In genomic region chr13:38419312-38419873, GRCh38 we compare ENCODE assay signal across 20 cellular contexts.
DNase-seq lines count a peak whose midpoint lies in the region; ATAC-seq and TF ChIP-seq lines count a peak whose summit lies in the region.
"Had no signal": no experiment of that assay in that cellular context is flagged by ENCODE, and none has a peak within 500 bp of the region (broad histone marks: within the 10 kb centered on the region; RNA-seq: fewer than 3 reads in every experiment).

No MANE protein-coding gene starts in this region.

- H3K9me2 ChIP-seq in PC-9 (ENCODE audit: insufficient read depth) = no peaks in the 10 kb centered on the region; the same call in 1 of the 2 replicates
- H3K9me2 ChIP-seq: SK-N-SH had no signal

- H2AFZ ChIP-seq in PC-9 = peak overlapping the region; percentile 52; the same call in 1 of the 2 replicates
- H2AFZ ChIP-seq: GM23248 had no signal

- no peaks in the 10 kb centered on the region for H3K4me1 ChIP-seq in PC-9 (replicated peaks; ENCODE audit: insufficient read depth)
- H3K4me1 ChIP-seq: colonic mucosa had no signal

- H3K27me3 Mint-ChIP-seq in type B pancreatic cell = no peaks in the 10 kb centered on the region
- H3K27me3 Mint-ChIP-seq: activated naive CD8-positive, alpha-beta T cell treated with anti-CD3 and anti-CD28 coated beads, Interleukin-2, amount 10 ng/mL, durations not matched to agents 7 days and 5 days; CD4-positive, alpha-beta T cell had no signal

- peaks cover 4% of the 10 kb centered on the region for H3K4me1 Mint-ChIP-seq in type B pancreatic cell (ENCODE audit: unreplicated experiment)

- no peaks in the 10 kb centered on the region for H3F3A ChIP-seq in PC-9 (ENCODE audit: insufficient read depth, low read depth)

- DNase-seq in PC-9 (no peak), hypothalamus (lab: John Stamatoyannopoulos, UW) (no peak), type B pancreatic cell (ENCODE audit: extremely low spot score, unreplicated experiment) (no peak)
- DNase-seq in activated CD4-positive, CD25-positive, alpha-beta regulatory T cell (lab: John Stamatoyannopoulos, UW) = no peak
- DNase-seq: activated naive CD8-positive, alpha-beta T cell treated with anti-CD3 and anti-CD28 coated beads, Interleukin-2, amount 10 ng/mL, durations not matched to agents 7 days and 5 days; CD4-positive, alpha-beta T cell; colonic mucosa; GM23248; head of caudate nucleus; NCI-H187 treated with DMSO at 0.1 percent for 48 hours; NCI-H226; SK-N-SH; spleen; stimulated activated CD8-positive, alpha-beta memory T cell treated with anti-CD3 and anti-CD28 coated beads, Interleukin-4, amount 100 ng/mL, for 48 hours had no signal

- POLR2A ChIA-PET in PC-9 (lab: Charles Lee; ENCODE audit: unreplicated experiment) = no interaction called here

- intact Hi-C loops in PC-9 (cut with micrococcal nuclease; ENCODE audit: unreplicated experiment) = no loop called here

- no peaks in the 10 kb centered on the region for H3K9me3 Mint-ChIP-seq in type B pancreatic cell
- H3K9me3 Mint-ChIP-seq: activated naive CD8-positive, alpha-beta T cell treated with anti-CD3 and anti-CD28 coated beads, Interleukin-2, amount 10 ng/mL, durations not matched to agents 7 days and 5 days; brain; CD4-positive, alpha-beta T cell had no signal

- H3K79me2 ChIP-seq in PC-9 (ENCODE audit: low read depth) = no peaks in the 10 kb centered on the region

- peak; percentile 49 for ATAC-seq in GM18520 (IDR thresholded peaks at IDR 0.05; ENCODE audit: unreplicated experiment)
- ATAC-seq in GM21515 (IDR thresholded peaks at IDR 0.05; ENCODE audit: unreplicated experiment) = peak; percentile 32
- ATAC-seq in HG03039 (IDR thresholded peaks at IDR 0.05; ENCODE audit: unreplicated experiment) = peak; percentile 31
- ATAC-seq: activated CD4-positive, CD25-positive, alpha-beta regulatory T cell treated with anti-CD3 and anti-CD28 coated beads, Interleukin-2, amount 50 U/mL, for 24 hours had no signal

- no peaks in the 10 kb centered on the region for H3K27me3 ChIP-seq in PC-9 (ENCODE audit: insufficient read depth, low read depth)
- H3K27me3 ChIP-seq: colonic mucosa, neutrophil, spleen had no signal

- no peak overlapping the region for H3K27ac Mint-ChIP-seq in type B pancreatic cell
- H3K27ac Mint-ChIP-seq: activated naive CD8-positive, alpha-beta T cell treated with anti-CD3 and anti-CD28 coated beads, Interleukin-2, amount 10 ng/mL, durations not matched to agents 7 days and 5 days; brain; CD4-positive, alpha-beta T cell had no signal

- no peaks in the 10 kb centered on the region for H4K20me1 ChIP-seq in PC-9 (ENCODE audit: insufficient read depth)

- H3K27ac ChIP-seq in PC-9 = no peak overlapping the region
- H3K27ac ChIP-seq: colonic mucosa, GM23248, neutrophil, spleen had no signal

- no peaks in the 10 kb centered on the region for H3K36me3 Mint-ChIP-seq in type B pancreatic cell
- H3K36me3 Mint-ChIP-seq: activated naive CD8-positive, alpha-beta T cell treated with anti-CD3 and anti-CD28 coated beads, Interleukin-2, amount 10 ng/mL, durations not matched to agents 7 days and 5 days; brain had no signal

- no peaks in the 10 kb centered on the region for H3K9me3 ChIP-seq in PC-9 (ENCODE audit: insufficient read depth, low read depth)
- H3K9me3 ChIP-seq: colonic mucosa, neutrophil, SK-N-SH, spleen had no signal

- no peak overlapping the region for H3K4me3 ChIP-seq in PC-9
- H3K4me3 ChIP-seq: colonic mucosa, GM23248, spleen had no signal

- BruUV-seq in PC-9 (replicated peaks; lab: Mats Ljungman, UMichigan) = no TSS peak

- H3K36me3 ChIP-seq in PC-9 (ENCODE audit: low read depth) = no peaks in the 10 kb centered on the region
- H3K36me3 ChIP-seq: colonic mucosa, neutrophil, spleen had no signal

- CTCF ChIA-PET in PC-9 (lab: Charles Lee) = no interaction called here

- TF ChIP-seq CTCF in PC-9 (conservative IDR thresholded peaks at IDR 0.05) (no peak), type B pancreatic cell (conservative IDR thresholded peaks at IDR 0.05) (no peak)

- no peak overlapping the region for H3K4me3 Mint-ChIP-seq in type B pancreatic cell
- H3K4me3 Mint-ChIP-seq: activated naive CD8-positive, alpha-beta T cell treated with anti-CD3 and anti-CD28 coated beads, Interleukin-2, amount 10 ng/mL, durations not matched to agents 7 days and 5 days; brain; CD4-positive, alpha-beta T cell had no signal

- no peak overlapping the region for H3K4me2 ChIP-seq in PC-9
- H3K4me2 ChIP-seq: SK-N-SH had no signal
